9 cellular contexts compared by ENCODE assay signal in genomic region chr16:20866161-20866772, GRCh38. TPM values are rescaled to one million over a fixed set of nuclear protein-coding genes. Genes with fewer than 3 reads are reported as not detected.
DNase-seq lines count a peak whose midpoint lies in the region; ATAC-seq, FAIRE-seq and TF ChIP-seq lines count a peak whose summit lies in the region.
"Had no signal": no experiment of that assay in that cellular context is flagged by ENCODE, and none has a peak within 500 bp of the region (broad histone marks: within the 10 kb centered on the region; RNA-seq: fewer than 3 reads in every experiment).

No MANE protein-coding gene starts in this region.

- intact Hi-C loops in K562 (cut with micrococcal nuclease) (no loop called here), transverse colon (cut with DNase I; ENCODE audit: low total_unique reads) (no loop called here), OCI-LY7 (cut with micrococcal nuclease; ENCODE audit: unreplicated experiment) (no loop called here)

- H3K79me2 ChIP-seq in K562 (ENCODE audit: control insufficient read depth, insufficient read depth, low read length): peaks cover 8% of the 10 kb centered on the region; the same call in 1 of the 3 replicates
- no peaks in the 10 kb centered on the region for H3K79me2 ChIP-seq in OCI-LY7 (ENCODE audit: insufficient read depth, low read depth, low read length)

- H3K4me1 ChIP-seq in K562 (replicated peaks in 1 of 2; ENCODE audit: control insufficient read depth in 2 of 2, insufficient read depth in 2 of 2, low read length in 2 of 2) (peaks cover 14 to 25% of the 10 kb centered on the region in 2 experiments), transverse colon (peaks cover 39 to 54% (median 47%) of the 10 kb centered on the region in 4 donors), OCI-LY7 (ENCODE audit: insufficient read depth, low read length, poor library complexity, severe bottlenecking) (no peaks in the 10 kb centered on the region)

- TF ChIP-seq CTCF in K562 (IDR thresholded peaks at IDR 0.05 in 2 of 3, conservative IDR thresholded peaks at IDR 0.05 in 1 of 3; ENCODE audit: insufficient read depth in 2 of 3, low read depth in 1 of 3, low read length in 3 of 3) (no peak), transverse colon (IDR thresholded peaks at IDR 0.05) (no peak), OCI-LY7 (conservative IDR thresholded peaks at IDR 0.05; ENCODE audit: low read length) (no peak)

- H3K9me3 ChIP-seq in K562 (replicated peaks; ENCODE audit: control insufficient read depth, insufficient read depth, low read depth, low read length): no peaks in the 10 kb centered on the region
- H3K9me3 ChIP-seq in transverse colon: no peaks in the 10 kb centered on the region
- H3K9me3 ChIP-seq in OCI-LY7 (ENCODE audit: low read length): no peaks in the 10 kb centered on the region

- BruUV-seq in K562 (replicated peaks; lab: Mats Ljungman, UMichigan) (no TSS peak), OCI-LY7 (replicated peaks; lab: Mats Ljungman, UMichigan) (no TSS peak)

- H2AFZ ChIP-seq in K562 (ENCODE audit: low read depth, low read length): peak overlapping the region; percentile 51
- H2AFZ ChIP-seq in OCI-LY7 (ENCODE audit: low read length): no peak overlapping the region

- POLR2A ChIA-PET in K562 (lab: Yijun Ruan, JAX): interaction anchor here (0.7 to 1.7 kb wide), 9 partner anchors 9 to 52 kb away, joined by 3 to 10 read pairs (median 4); no protein-coding TSS in a partner anchor
- POLR2A ChIA-PET in OCI-LY7 (lab: Charles Lee): no interaction called here

- peak overlapping the region; percentile 13; the same call in 1 of the 2 replicates for H3K4me2 ChIP-seq in K562 (ENCODE audit: insufficient read depth, low read length)
- no peak overlapping the region for H3K4me2 ChIP-seq in OCI-LY7 (ENCODE audit: low read length)

- peak overlapping the region; percentile 1 to 14; a peak in 1 of 4 replicates for H3K9ac ChIP-seq in K562 (ENCODE audit: insufficient read depth in 1 of 2, low read depth in 2 of 2, low read length in 2 of 2)

- TF ChIP-seq POLR2A in K562 (conservative IDR thresholded peaks at IDR 0.05) (no peak), transverse colon (IDR thresholded peaks at IDR 0.05) (no peak)

- no peaks in the 10 kb centered on the region for H3K9me1 ChIP-seq in K562 (ENCODE audit: control insufficient read depth, insufficient read depth, low read length)

- H3K4me3 ChIP-seq in K562: no peak overlapping the region
- no peak overlapping the region for H3K4me3 ChIP-seq in transverse colon
- H3K4me3 ChIP-seq in OCI-LY7 (ENCODE audit: low read depth, low read length, poor library complexity, severe bottlenecking): no peak overlapping the region
- H3K4me3 ChIP-seq: SK-N-MC had no signal

- DNase-seq in LHCN-M2 (ENCODE audit: low read depth) (peak; percentile 96), K562 (ENCODE audit: extremely low read depth in 1 of 4, low spot score in 3 of 4) (peak; percentile 53 to 70 (median 62)), iris pigment epithelial cell (ENCODE audit: low read depth) (peak; percentile 90), transverse colon (peak; percentile 17), OCI-LY7 (ENCODE audit: low spot score) (no peak)
- no peak for DNase-seq in activated CD8-positive, alpha-beta memory T cell treated with anti-CD3 and anti-CD28 coated beads, Interleukin-2, amount 50 U/mL, for 4 hours

- in situ Hi-C loops in K562 (cut with MboI): no loop called here
- in situ Hi-C loops in transverse colon (cut with MboI; ENCODE audit: low pct_ligation_motif_present in 1 of 4, low pct_unique_long_range_greater_than_20kb in 1 of 4, low sequenced_read_pairs in 3 of 4): no loop called here

- 13% methylated on average over 6 of the region's 6 CpGs for WGBS in K562 (ENCODE audit: insufficient coverage, low coverage, missing lambda C conversion rate)
- 68 to 73% methylated on average over 2 to 6 of the region's 6 CpGs for WGBS in transverse colon (ENCODE audit: low coverage in 1 of 2), 2 donors

- ATAC-seq in GM18861 (IDR thresholded peaks at IDR 0.05; ENCODE audit: unreplicated experiment): peak; percentile 13
- peak; percentile 83 for ATAC-seq in K562
- no peak for ATAC-seq in HG03354 (IDR thresholded peaks at IDR 0.05; ENCODE audit: poor library complexity, severe bottlenecking, unreplicated experiment)

- H3K27me3 ChIP-seq in K562 (ENCODE audit: control insufficient read depth in 2 of 2, insufficient read depth in 2 of 2, low read length in 2 of 2) (no peaks in the 10 kb centered on the region), transverse colon (no peaks in the 10 kb centered on the region)

- H3K36me3 ChIP-seq in K562 (ENCODE audit: control insufficient read depth, insufficient read depth, low read length) (no peaks in the 10 kb centered on the region), transverse colon (peaks cover 0 to 8% (median 0%) of the 10 kb centered on the region in 4 donors), OCI-LY7 (ENCODE audit: insufficient read depth, low read length) (0 out of 2 replicates have a peak, but pooled peaks cover 5% of the 10 kb centered on the region)

- FAIRE-seq in K562 (lab: Jason Lieb, UNC): peak; percentile 86

- TF ChIP-seq EP300 in K562 (IDR thresholded peaks at IDR 0.05; ENCODE audit: low read length) (no peak), transverse colon (IDR thresholded peaks at IDR 0.05; ENCODE audit: low read depth) (no peak)

- CTCF ChIA-PET in K562 (lab: Yijun Ruan, JAX; ENCODE audit: low intra/inter-chr PET ratio) (no interaction called here), OCI-LY7 (lab: Charles Lee; ENCODE audit: unreplicated experiment) (interaction anchor here (0.5 kb wide), 1 partner anchor 1288 kb away, joined by 3 read pairs; no protein-coding TSS in a partner anchor)

- peak overlapping the region; percentile 13; the same call in 2 of the 3 replicates for H3K27ac ChIP-seq in K562 (ENCODE audit: extremely low read depth, low read depth, low read length)
- peak overlapping the region; percentile 46 to 83 (median 67) for H3K27ac ChIP-seq in transverse colon
- H3K27ac ChIP-seq in OCI-LY7 (ENCODE audit: low read depth, low read length, poor library complexity, severe bottlenecking): no peak overlapping the region
- H3K27ac ChIP-seq: SK-N-MC had no signal

- H3K9me2 ChIP-seq in OCI-LY7 (ENCODE audit: insufficient read depth, low read length): no peaks in the 10 kb centered on the region

- no peak for TF ChIP-seq RAD21 in K562 (CRISPR knock-in tag; conservative IDR thresholded peaks at IDR 0.05 in 1 of 2, IDR thresholded peaks at IDR 0.05 in 1 of 2)

- peaks cover 16% of the 10 kb centered on the region; the same call in 1 of the 2 replicates for H4K20me1 ChIP-seq in K562 (replicated peaks; ENCODE audit: control insufficient read depth, insufficient read depth, low read length)
- no peaks in the 10 kb centered on the region for H4K20me1 ChIP-seq in OCI-LY7 (ENCODE audit: insufficient read depth, low read length)

RNA-seq across cellular contexts. Expression of gene DCUN1D3, which starts 33.9 kb away (rescaled TPM):
- total RNA-seq in LHCN-M2 (2014; rRNA removed) (28.2 and 30.0 TPM in 2 replicates), K562 (2014; rRNA removed) (2.2 TPM in 2 replicates), K562 (2014; rRNA removed; fragmentation: Illumina TruSeq; extraction: Trizol) (2.2 and 3.2 TPM in 2 replicates), K562 (2015; rRNA removed; fragmentation: Illumina TruSeq; extraction: Trizol) (2.9 and 3.5 TPM in 2 replicates), K562 (2021) (3.8 and 4.7 TPM in 2 replicates), transverse colon (10 to 100 TPM in 2 of 4 donors, 1 to 10 TPM in 2; 5.6 to 47.6 (median 10.5) TPM), OCI-LY7 (2022) (4.5 and 5.1 TPM in 2 replicates)
- 11.8 TPM for polyA plus RNA-seq in LHCN-M2 (2012)
- total RNA-seq in K562 (2011; cell fraction: chromatin; rRNA removed; ENCODE audit: low replicate concordance): 8.4 and 10.3 TPM in 2 replicates
- total RNA-seq in K562 (2011; cell fraction: nucleolus; rRNA removed): 4.1 and 4.8 TPM in 2 replicates
- 9.6 and 13.8 TPM in 2 replicates for total RNA-seq in K562 (2011; cell fraction: nucleoplasm; rRNA removed)
- polyA plus RNA-seq in K562 (2011; rRNA removed) (2.6 and 3.1 TPM in 2 replicates), K562 (2014; fragmentation: Illumina TruSeq; extraction: Trizol) (1.4 and 1.6 TPM in 2 replicates), K562 (2014; fragmentation: Nextera tagmentation; extraction: Ambion mirVana) (1 to 10 TPM; 1.0 to 1.9 TPM), K562 (2014; rRNA removed) (1.8 and 2.4 TPM in 2 replicates)
- polyA plus RNA-seq in K562 (2011; cell fraction: cytosol; rRNA removed): 1.3 and 1.8 TPM in 2 replicates
- polyA plus RNA-seq in K562 (2011; cell fraction: nucleus; rRNA removed): 5.6 and 5.7 TPM in 2 replicates
- 1.8 and 2.8 TPM in 2 replicates for polyA plus RNA-seq in K562 (2012)
- polyA minus RNA-seq in K562 (2011; rRNA and poly(A)+ RNA removed): 5.3 and 6.9 TPM in 2 replicates
- polyA minus RNA-seq in K562 (2011; cell fraction: cytosol; rRNA and poly(A)+ RNA removed): 2.7 and 3.2 TPM in 2 replicates
- 3.9 and 6.3 TPM in 2 replicates for polyA minus RNA-seq in K562 (2011; cell fraction: nucleus; rRNA and poly(A)+ RNA removed)
- 3.1 and 3.3 TPM in 2 replicates for total RNA-seq in OCI-LY7 (2014; rRNA removed; shearing (Covaris generic))

RNA-seq across cellular contexts. Expression of gene LYRM1, which starts 34.3 kb away (rescaled TPM):
- total RNA-seq in LHCN-M2 (2014; rRNA removed): 80.2 and 87.4 TPM in 2 replicates
- 44.3 TPM for polyA plus RNA-seq in LHCN-M2 (2012)
- total RNA-seq in K562 (2011; cell fraction: chromatin; rRNA removed; ENCODE audit: low replicate concordance): 5.6 and 11.9 TPM in 2 replicates
- 3.3 and 3.7 TPM in 2 replicates for total RNA-seq in K562 (2011; cell fraction: nucleolus; rRNA removed)
- 8.4 and 14.1 TPM in 2 replicates for total RNA-seq in K562 (2011; cell fraction: nucleoplasm; rRNA removed)
- total RNA-seq in K562 (2014; rRNA removed): 22.0 and 32.7 TPM in 2 replicates
- 26.2 and 28.2 TPM in 2 replicates for total RNA-seq in K562 (2014; rRNA removed; fragmentation: Illumina TruSeq; extraction: Trizol)
- 26.0 and 26.5 TPM in 2 replicates for total RNA-seq in K562 (2015; rRNA removed; fragmentation: Illumina TruSeq; extraction: Trizol)
- total RNA-seq in K562 (2021): 17.5 and 18.9 TPM in 2 replicates
- 26.9 and 32.7 TPM in 2 replicates for polyA plus RNA-seq in K562 (2011; rRNA removed)
- polyA plus RNA-seq in K562 (2011; cell fraction: cytosol; rRNA removed): 9.0 and 16.7 TPM in 2 replicates
- polyA plus RNA-seq in K562 (2011; cell fraction: nucleus; rRNA removed): 7.8 and 12.3 TPM in 2 replicates
- polyA plus RNA-seq in K562 (2012): 24.3 and 54.4 TPM in 2 replicates
- polyA plus RNA-seq in K562 (2014; fragmentation: Illumina TruSeq; extraction: Trizol): 36.9 and 40.2 TPM in 2 replicates
- 10 to 100 TPM; 40.0 to 44.1 TPM for polyA plus RNA-seq in K562 (2014; fragmentation: Nextera tagmentation; extraction: Ambion mirVana)
- polyA plus RNA-seq in K562 (2014; rRNA removed): 26.3 and 27.3 TPM in 2 replicates
- 18.1 and 18.9 TPM in 2 replicates for polyA minus RNA-seq in K562 (2011; rRNA and poly(A)+ RNA removed)
- 5.5 and 9.6 TPM in 2 replicates for polyA minus RNA-seq in K562 (2011; cell fraction: cytosol; rRNA and poly(A)+ RNA removed)
- polyA minus RNA-seq in K562 (2011; cell fraction: nucleus; rRNA and poly(A)+ RNA removed): 2.6 and 5.8 TPM in 2 replicates
- total RNA-seq in transverse colon: 10 to 100 TPM in 3 of 4 donors, 1 to 10 TPM in 1; 7.9 to 74.6 (median 27.5) TPM
- 24.0 and 24.3 TPM in 2 replicates for total RNA-seq in OCI-LY7 (2014; rRNA removed; shearing (Covaris generic))
- 23.3 and 24.0 TPM in 2 replicates for total RNA-seq in OCI-LY7 (2022)

RNA-seq across cellular contexts. Expression of gene REXO5, which starts 59.9 kb away (rescaled TPM):
- total RNA-seq in LHCN-M2 (2014; rRNA removed) (29.4 and 33.5 TPM in 2 replicates), K562 (2014; rRNA removed) (25.4 and 27.6 TPM in 2 replicates), K562 (2014; rRNA removed; fragmentation: Illumina TruSeq; extraction: Trizol) (25.3 and 28.7 TPM in 2 replicates), K562 (2015; rRNA removed; fragmentation: Illumina TruSeq; extraction: Trizol) (30.8 and 32.5 TPM in 2 replicates), K562 (2021) (24.4 and 25.9 TPM in 2 replicates), transverse colon (10 to 100 TPM in 1 of 4 donors, 1 to 10 TPM in 3; 4.1 to 17.5 (median 6.4) TPM), OCI-LY7 (2022) (38.9 and 50.7 TPM in 2 replicates)
- 10.5 TPM for polyA plus RNA-seq in LHCN-M2 (2012)
- 70.6 and 104 TPM in 2 replicates for total RNA-seq in K562 (2011; cell fraction: chromatin; rRNA removed; ENCODE audit: low replicate concordance)
- 39.7 and 39.9 TPM in 2 replicates for total RNA-seq in K562 (2011; cell fraction: nucleolus; rRNA removed)
- total RNA-seq in K562 (2011; cell fraction: nucleoplasm; rRNA removed): 58.3 and 71.0 TPM in 2 replicates
- polyA plus RNA-seq in K562 (2011; rRNA removed) (43.7 and 45.1 TPM in 2 replicates), K562 (2014; fragmentation: Illumina TruSeq; extraction: Trizol) (28.0 and 28.5 TPM in 2 replicates), K562 (2014; fragmentation: Nextera tagmentation; extraction: Ambion mirVana) (10 to 100 TPM; 10.5 to 13.1 TPM), K562 (2014; rRNA removed) (23.8 and 30.3 TPM in 2 replicates)
- polyA plus RNA-seq in K562 (2011; cell fraction: cytosol; rRNA removed): 13.4 and 19.6 TPM in 2 replicates
- polyA plus RNA-seq in K562 (2011; cell fraction: nucleus; rRNA removed): 56.3 and 65.5 TPM in 2 replicates
- 21.0 and 35.6 TPM in 2 replicates for polyA plus RNA-seq in K562 (2012)
- polyA minus RNA-seq in K562 (2011; rRNA and poly(A)+ RNA removed): 56.2 and 67.1 TPM in 2 replicates
- polyA minus RNA-seq in K562 (2011; cell fraction: cytosol; rRNA and poly(A)+ RNA removed): 22.6 and 24.3 TPM in 2 replicates
- polyA minus RNA-seq in K562 (2011; cell fraction: nucleus; rRNA and poly(A)+ RNA removed): 37.7 and 66.2 TPM in 2 replicates
- total RNA-seq in OCI-LY7 (2014; rRNA removed; shearing (Covaris generic)): 26.5 and 29.7 TPM in 2 replicates

RNA-seq across cellular contexts. Expression of gene ERI2, which starts 60.0 kb away (rescaled TPM):
- 41.1 and 43.5 TPM in 2 replicates for total RNA-seq in LHCN-M2 (2014; rRNA removed)
- 7.8 TPM for polyA plus RNA-seq in LHCN-M2 (2012)
- 34.3 and 68.1 TPM in 2 replicates for total RNA-seq in K562 (2011; cell fraction: chromatin; rRNA removed; ENCODE audit: low replicate concordance)
- total RNA-seq in K562 (2011; cell fraction: nucleolus; rRNA removed): 29.9 and 32.4 TPM in 2 replicates
- total RNA-seq in K562 (2011; cell fraction: nucleoplasm; rRNA removed): 36.9 and 47.4 TPM in 2 replicates
- 39.7 and 50.9 TPM in 2 replicates for total RNA-seq in K562 (2014; rRNA removed)
- total RNA-seq in K562 (2014; rRNA removed; fragmentation: Illumina TruSeq; extraction: Trizol): 57.0 and 67.3 TPM in 2 replicates
- total RNA-seq in K562 (2015; rRNA removed; fragmentation: Illumina TruSeq; extraction: Trizol): 52.4 and 56.8 TPM in 2 replicates
- total RNA-seq in K562 (2021): 52.2 and 54.0 TPM in 2 replicates
- polyA plus RNA-seq in K562 (2011; rRNA removed): 43.3 and 48.1 TPM in 2 replicates
- polyA plus RNA-seq in K562 (2011; cell fraction: cytosol; rRNA removed): 9.7 and 15.2 TPM in 2 replicates
- 49.4 and 58.9 TPM in 2 replicates for polyA plus RNA-seq in K562 (2011; cell fraction: nucleus; rRNA removed)
- 30.2 and 41.2 TPM in 2 replicates for polyA plus RNA-seq in K562 (2012)
- polyA plus RNA-seq in K562 (2014; fragmentation: Illumina TruSeq; extraction: Trizol): 45.6 and 48.1 TPM in 2 replicates
- 10 to 100 TPM; 23.3 to 33.1 TPM for polyA plus RNA-seq in K562 (2014; fragmentation: Nextera tagmentation; extraction: Ambion mirVana)
- polyA plus RNA-seq in K562 (2014; rRNA removed): 39.1 and 43.6 TPM in 2 replicates
- polyA minus RNA-seq in K562 (2011; rRNA and poly(A)+ RNA removed): 37.9 and 42.8 TPM in 2 replicates
- polyA minus RNA-seq in K562 (2011; cell fraction: cytosol; rRNA and poly(A)+ RNA removed): 21.3 and 21.5 TPM in 2 replicates
- polyA minus RNA-seq in K562 (2011; cell fraction: nucleus; rRNA and poly(A)+ RNA removed): 45.8 and 58.8 TPM in 2 replicates
- total RNA-seq in transverse colon: 10 to 100 TPM in 3 of 4 donors, 1 to 10 TPM in 1; 9.0 to 55.1 (median 30.0) TPM
- 34.3 and 48.0 TPM in 2 replicates for total RNA-seq in OCI-LY7 (2014; rRNA removed; shearing (Covaris generic))
- total RNA-seq in OCI-LY7 (2022): 39.7 and 41.8 TPM in 2 replicates

Comparison
In these comparisons a context has a peak if more than half of its experiments do, and no peak if none do; other contexts are left out.
1. DNase-seq: peak in LHCN-M2 (single experiment), K562 (4 of 4), iris pigment epithelial cell (single experiment) and transverse colon (single experiment); none in activated CD8-positive, alpha-beta memory T cell treated with anti-CD3 and anti-CD28 coated beads, Interleukin-2, amount 50 U/mL, for 4 hours (single experiment) and OCI-LY7 (single experiment).